In the genomic region with DNA sequence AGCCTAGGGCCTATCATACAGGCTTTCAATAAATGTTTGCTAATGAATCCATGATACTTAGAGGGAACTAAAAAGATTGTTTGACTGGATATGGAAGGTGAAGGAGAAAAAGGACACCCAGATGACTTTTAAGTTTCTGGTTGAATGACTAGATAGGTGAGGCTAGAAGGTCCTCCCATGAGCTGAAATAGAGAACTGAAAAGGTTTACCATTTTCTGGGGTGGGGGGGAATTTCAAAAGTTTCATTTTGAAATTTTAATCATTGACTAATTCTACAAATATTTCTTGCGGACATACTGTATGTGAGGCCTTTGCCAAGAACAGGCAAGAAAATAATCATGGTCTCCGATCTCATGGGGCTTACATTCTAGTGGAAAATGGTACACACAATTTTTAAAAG, we compare ENCODE assay signal across 15 cellular contexts. TPM values are rescaled to one million over a fixed set of nuclear protein-coding genes. Genes with fewer than 3 reads are reported as not detected.
DNase-seq lines count a peak whose midpoint lies in the region; ATAC-seq and TF ChIP-seq lines count a peak whose summit lies in the region.
"Had no signal": no experiment of that assay in that cellular context is flagged by ENCODE, and none has a peak within 500 bp of the region (broad histone marks: within the 10 kb centered on the region; RNA-seq: fewer than 3 reads in every experiment).

No MANE protein-coding gene starts in this region.

- ATAC-seq in GM19395 (IDR thresholded peaks at IDR 0.05; ENCODE audit: unreplicated experiment) (peak; percentile 65), HG02938 (IDR thresholded peaks at IDR 0.05; ENCODE audit: unreplicated experiment) (peak; percentile 78), esophagus mucosa (no peak), body of pancreas (no peak)
- ATAC-seq in activated naive CD8-positive, alpha-beta T cell treated with anti-CD3 and anti-CD28 coated beads, Interleukin-2, amount 50 U/mL, for 24 hours: no peak

- peaks cover 76% of the 10 kb centered on the region for H3K36me3 ChIP-seq in GM23248 (ENCODE audit: low read depth)
- H3K36me3 ChIP-seq in body of pancreas (replicated peaks in 1 of 2; ENCODE audit: insufficient read depth in 1 of 2, low read depth in 2 of 2): peaks cover 0 to 2% of the 10 kb centered on the region in 2 donors

- 100% methylated on average over 2 of the region's 2 CpGs for WGBS in GM23248 (ENCODE audit: low coverage in 1 of 2, low lambda C conversion rate in 2 of 2, missing lambda C conversion rate in 2 of 2), 2 experiments
- 75 to 80% methylated on average over 2 of the region's 2 CpGs for WGBS in body of pancreas, 2 donors

- no peak for TF ChIP-seq POLR2A in body of pancreas (IDR thresholded peaks at IDR 0.05)

- no peak for DNase-seq in Calu3
- no peak for DNase-seq in activated naive CD8-positive, alpha-beta T cell treated with anti-CD3 and anti-CD28 coated beads, Interleukin-2, amount 50 U/mL, for 24 hours
- DNase-seq in GM23248: no peak
- no peak for DNase-seq in activated naive CD4-positive, alpha-beta T cell treated with anti-CD3 and anti-CD28 coated beads for 36 hours
- DNase-seq in body of pancreas: no peak
- DNase-seq: activated CD4-positive, CD25-positive, alpha-beta regulatory T cell; dorsolateral prefrontal cortex; head of caudate nucleus; NCI-H2171 had no signal

- H3K36me3 Mint-ChIP-seq in Calu3 (ENCODE audit: insufficient read depth, unreplicated experiment): peaks cover 37% of the 10 kb centered on the region
- peaks cover 52% of the 10 kb centered on the region for H3K36me3 Mint-ChIP-seq in activated naive CD8-positive, alpha-beta T cell treated with anti-CD3 and anti-CD28 coated beads, Interleukin-2, amount 50 U/mL, for 24 hours (ENCODE audit: low read depth)
- H3K36me3 Mint-ChIP-seq in activated naive CD4-positive, alpha-beta T cell treated with anti-CD3 and anti-CD28 coated beads for 36 hours (ENCODE audit: low read depth): peaks cover 44% of the 10 kb centered on the region

- H3K4me1 Mint-ChIP-seq in Calu3 (ENCODE audit: low read depth, unreplicated experiment): no peaks in the 10 kb centered on the region
- peaks cover 18% of the 10 kb centered on the region for H3K4me1 Mint-ChIP-seq in activated naive CD8-positive, alpha-beta T cell treated with anti-CD3 and anti-CD28 coated beads, Interleukin-2, amount 50 U/mL, for 24 hours
- H3K4me1 Mint-ChIP-seq in activated naive CD4-positive, alpha-beta T cell treated with anti-CD3 and anti-CD28 coated beads for 36 hours (ENCODE audit: low read depth): peaks cover 15% of the 10 kb centered on the region

- no peaks in the 10 kb centered on the region for H3K27me3 Mint-ChIP-seq in Calu3 (ENCODE audit: unreplicated experiment)
- H3K27me3 Mint-ChIP-seq in activated naive CD8-positive, alpha-beta T cell treated with anti-CD3 and anti-CD28 coated beads, Interleukin-2, amount 50 U/mL, for 24 hours: no peaks in the 10 kb centered on the region
- H3K27me3 Mint-ChIP-seq in activated naive CD4-positive, alpha-beta T cell treated with anti-CD3 and anti-CD28 coated beads for 36 hours (ENCODE audit: low read depth): no peaks in the 10 kb centered on the region

- H3K4me3 ChIP-seq in GM23248 (no peak overlapping the region), body of pancreas (no peak overlapping the region)
- H3K4me3 ChIP-seq: dorsolateral prefrontal cortex, lung had no signal

- H3K27ac ChIP-seq in GM23248: no peak overlapping the region
- no peak overlapping the region for H3K27ac ChIP-seq in body of pancreas
- H3K27ac ChIP-seq: RWPE1 had no signal

- H4K20me1 ChIP-seq in GM23248 (ENCODE audit: insufficient read depth): no peaks in the 10 kb centered on the region

- no peaks in the 10 kb centered on the region for H3K4me1 ChIP-seq in GM23248 (ENCODE audit: insufficient read depth)
- no peaks in the 10 kb centered on the region for H3K4me1 ChIP-seq in body of pancreas

- CTCF ChIA-PET in Calu3 (lab: Charles Lee): no interaction called here
- CTCF ChIA-PET in activated naive CD4-positive, alpha-beta T cell treated with anti-CD3 and anti-CD28 coated beads for 36 hours (lab: Charles Lee): no interaction called here

- H3K27ac Mint-ChIP-seq in Calu3 (ENCODE audit: unreplicated experiment): peak overlapping the region; percentile 57
- peak overlapping the region; percentile 53 for H3K27ac Mint-ChIP-seq in activated naive CD8-positive, alpha-beta T cell treated with anti-CD3 and anti-CD28 coated beads, Interleukin-2, amount 50 U/mL, for 24 hours
- no peak overlapping the region for H3K27ac Mint-ChIP-seq in activated naive CD4-positive, alpha-beta T cell treated with anti-CD3 and anti-CD28 coated beads for 36 hours

- H3K9me3 Mint-ChIP-seq in Calu3 (ENCODE audit: low read depth, unreplicated experiment): peaks cover 2% of the 10 kb centered on the region
- H3K9me3 Mint-ChIP-seq in activated naive CD8-positive, alpha-beta T cell treated with anti-CD3 and anti-CD28 coated beads, Interleukin-2, amount 50 U/mL, for 24 hours: peaks cover 2% of the 10 kb centered on the region
- peaks cover 1% of the 10 kb centered on the region for H3K9me3 Mint-ChIP-seq in activated naive CD4-positive, alpha-beta T cell treated with anti-CD3 and anti-CD28 coated beads for 36 hours

- intact Hi-C loops in Calu3 (cut with micrococcal nuclease; ENCODE audit: unreplicated experiment): no loop called here
- intact Hi-C loops in activated naive CD4-positive, alpha-beta T cell treated with anti-CD3 and anti-CD28 coated beads for 36 hours (cut with micrococcal nuclease): no loop called here
- intact Hi-C loops in body of pancreas (cut with DNase I): no loop called here

- BruUV-seq in Calu3 (replicated peaks; lab: Mats Ljungman, UMichigan): no TSS peak

- no peak for TF ChIP-seq CTCF in Calu3 (IDR thresholded peaks at IDR 0.05; ENCODE audit: unreplicated experiment)
- TF ChIP-seq CTCF in body of pancreas (IDR thresholded peaks at IDR 0.05): no peak

- no peak overlapping the region for H3K9ac ChIP-seq in GM23248

- in situ Hi-C loops in GM23248 (cut with MboI): no loop called here

- H3K9me2 ChIP-seq in GM23248 (ENCODE audit: insufficient read depth): no peaks in the 10 kb centered on the region

- no peak overlapping the region for H3K4me2 ChIP-seq in GM23248 (ENCODE audit: unreplicated experiment)

- no peak overlapping the region for H3K4me3 Mint-ChIP-seq in Calu3 (ENCODE audit: low read depth, unreplicated experiment)
- H3K4me3 Mint-ChIP-seq in activated naive CD8-positive, alpha-beta T cell treated with anti-CD3 and anti-CD28 coated beads, Interleukin-2, amount 50 U/mL, for 24 hours: no peak overlapping the region
- no peak overlapping the region for H3K4me3 Mint-ChIP-seq in activated naive CD4-positive, alpha-beta T cell treated with anti-CD3 and anti-CD28 coated beads for 36 hours
- H3K4me3 Mint-ChIP-seq: CD14-positive monocyte had no signal

- peaks cover 31% of the 10 kb centered on the region for H3F3A ChIP-seq in GM23248 (ENCODE audit: insufficient read depth)

- H2AFZ ChIP-seq in GM23248: no peak overlapping the region

- no peaks in the 10 kb centered on the region for H3K27me3 ChIP-seq in GM23248 (replicated peaks; ENCODE audit: insufficient read depth)
- no peaks in the 10 kb centered on the region for H3K27me3 ChIP-seq in body of pancreas
- H3K27me3 ChIP-seq: dorsolateral prefrontal cortex had no signal

- H3K9me3 ChIP-seq in GM23248 (ENCODE audit: low read depth) (no peaks in the 10 kb centered on the region), body of pancreas (no peaks in the 10 kb centered on the region)

- H3K79me2 ChIP-seq in GM23248 (ENCODE audit: insufficient read depth): peaks cover 67% of the 10 kb centered on the region

RNA-seq across cellular contexts. Expression of a gene that starts 17.9 kb away (rescaled TPM):
- total RNA-seq in Calu3 (2022) (15.2 and 15.7 TPM in 2 replicates), esophagus mucosa (5.3 TPM), body of pancreas (1 to 10 TPM; 5.6 to 6.0 TPM)
- total RNA-seq in GM23248 (2014; rRNA removed; shearing (Covaris generic)): 11.6 and 13.7 TPM in 2 replicates
- polyA plus RNA-seq in GM23248 (2016; fragmentation: Nextera tagmentation; extraction: Ambion mirVana): 9.7 and 9.9 TPM in 2 replicates
- total RNA-seq in activated naive CD4-positive, alpha-beta T cell treated with anti-CD3 and anti-CD28 coated beads for 36 hours: 10 to 100 TPM; 10.7 to 10.8 TPM

RNA-seq across cellular contexts. Expression of a gene that starts 42.7 kb away (rescaled TPM):
- total RNA-seq in Calu3 (2022) (13.2 and 15.5 TPM in 2 replicates), esophagus mucosa (14.2 TPM), body of pancreas (10 to 100 TPM in 1 of 2 donors, 1 to 10 TPM in 1; 6.6 to 10.9 TPM)
- 29.9 and 31.1 TPM in 2 replicates for total RNA-seq in GM23248 (2014; rRNA removed; shearing (Covaris generic))
- polyA plus RNA-seq in GM23248 (2016; fragmentation: Nextera tagmentation; extraction: Ambion mirVana): 25.6 and 30.6 TPM in 2 replicates
- total RNA-seq in activated naive CD4-positive, alpha-beta T cell treated with anti-CD3 and anti-CD28 coated beads for 36 hours: 10 to 100 TPM; 16.7 to 18.4 TPM

Comparison
In these comparisons a context has a peak if more than half of its experiments do, and no peak if none do; other contexts are left out.
1. ATAC-seq: peak in GM19395 (single experiment) and HG02938 (single experiment); none in activated naive CD8-positive, alpha-beta T cell treated with anti-CD3 and anti-CD28 coated beads, Interleukin-2, amount 50 U/mL, for 24 hours (single experiment), esophagus mucosa (single experiment) and body of pancreas (single experiment).